Comparison of ENCODE assay signal across 1 cellular context in genomic region chr4:955931-956381, GRCh38.
TF ChIP-seq lines count a peak whose summit lies in the region.

No MANE protein-coding gene starts in this region.

TF ChIP-seq in SK-N-SH treated with all-trans-retinoic acid at 6 μM for 48 hours, 23 proteins besides CTCF, POLR2A, EP300 and RAD21 (continued from another document):
- TF ChIP-seq TSHZ2 (CRISPR knock-in tag; IDR thresholded peaks at IDR 0.05) (no peak), ARNTL (CRISPR knock-in tag; IDR thresholded peaks at IDR 0.05; ENCODE audit: borderline replicate concordance, low read depth) (no peak), ZFP30 (CRISPR knock-in tag; IDR thresholded peaks at IDR 0.05) (no peak), POU6F1 (CRISPR knock-in tag; IDR thresholded peaks at IDR 0.05; ENCODE audit: borderline replicate concordance, low read depth) (no peak)
